Comparison of ENCODE assay signal across 1 cellular context in genomic region chr7:101902680-101903504, GRCh38.
A peak's percentile ranks its signal among the peaks of the same experiment; 100 is the strongest.
TF ChIP-seq lines count a peak whose summit lies in the region.

No MANE protein-coding gene starts in this region.

TF ChIP-seq in K562, 482 proteins besides CTCF, POLR2A, EP300 and RAD21 (continued from another document and continues in another):
- peak; percentile 86 for TF ChIP-seq SMARCC2 (IDR thresholded peaks at IDR 0.05; ENCODE audit: low read depth)
- TF ChIP-seq ZNF76 (CRISPR knock-in tag; IDR thresholded peaks at IDR 0.05; ENCODE audit: borderline replicate concordance) = no peak
- TF ChIP-seq MAZ (CRISPR knock-in tag; conservative IDR thresholded peaks at IDR 0.05 in 1 of 2, IDR thresholded peaks at IDR 0.05 in 1 of 2) = peak in 1 of 2 experiments; percentile 73
- TF ChIP-seq ZBTB33 (CRISPR knock-in tag; IDR thresholded peaks at IDR 0.05) = 0 out of 2 replicates have a peak, but pooled peaks have one; percentile 26
- no peak for TF ChIP-seq CHD1 (IDR thresholded peaks at IDR 0.05; ENCODE audit: low read length)
- TF ChIP-seq NRF1 (conservative IDR thresholded peaks at IDR 0.05 in 1 of 2, IDR thresholded peaks at IDR 0.05 in 1 of 2) = 0 out of 4 replicates have a peak, but pooled peaks of 1 of the 2 experiments have one; percentile 9
- TF ChIP-seq ZNF408 (CRISPR knock-in tag; IDR thresholded peaks at IDR 0.05; ENCODE audit: low read depth) = no peak
- TF ChIP-seq THAP12 (CRISPR knock-in tag; IDR thresholded peaks at IDR 0.05) = 0 out of 2 replicates have a peak, but pooled peaks have one; percentile 33
- TF ChIP-seq MTA2 (IDR thresholded peaks at IDR 0.05; ENCODE audit: low read depth) = peak; percentile 69
- no peak for TF ChIP-seq MEIS2 (IDR thresholded peaks at IDR 0.05; ENCODE audit: partially characterized antibody)
- no peak for TF ChIP-seq BCL6 (CRISPR knock-in tag; IDR thresholded peaks at IDR 0.05)
- TF ChIP-seq NFE2 (IDR thresholded peaks at IDR 0.05; ENCODE audit: low read depth) = no peak
- TF ChIP-seq FOXJ3 (CRISPR knock-in tag; IDR thresholded peaks at IDR 0.05) = no peak
- TF ChIP-seq MNT (conservative IDR thresholded peaks at IDR 0.05) = no peak
- no peak for TF ChIP-seq MIER1 (IDR thresholded peaks at IDR 0.05; ENCODE audit: low read depth)
- no peak for TF ChIP-seq POLR2AphosphoS2 (IDR thresholded peaks at IDR 0.05; ENCODE audit: low read length)
- TF ChIP-seq CXXC5 (CRISPR knock-in tag; IDR thresholded peaks at IDR 0.05) = peak; percentile 63
- peak in 1 of 2 experiments; percentile 80; a peak in 2 of 4 replicates for TF ChIP-seq RCOR1 (IDR thresholded peaks at IDR 0.05; ENCODE audit: borderline replicate concordance in 1 of 2, low read depth in 2 of 2, low read length in 2 of 2)
- TF ChIP-seq PRPF4 (IDR thresholded peaks at IDR 0.05; ENCODE audit: insufficient read depth, low read depth, low read length, poor library complexity, severe bottlenecking) = no peak
- peak; percentile 93 for TF ChIP-seq LEF1 (IDR thresholded peaks at IDR 0.05)
- no peak for TF ChIP-seq MBD1 (CRISPR knock-in tag; IDR thresholded peaks at IDR 0.05)
- TF ChIP-seq TBP (optimal IDR thresholded peaks at IDR 0.05; ENCODE audit: low read depth, low read length) = peak; percentile 71
- no peak; the same call in 1 of the 2 replicates for TF ChIP-seq MYC (IDR thresholded peaks at IDR 0.05; ENCODE audit: low read depth, low read length)
- no peak for TF ChIP-seq MYC (CRISPR knock-in tag; IDR thresholded peaks at IDR 0.05; ENCODE audit: borderline replicate concordance, low read depth)
- no peak for TF ChIP-seq ESRRB (CRISPR knock-in tag; IDR thresholded peaks at IDR 0.05; ENCODE audit: borderline replicate concordance)
- TF ChIP-seq HBP1 (CRISPR knock-in tag; IDR thresholded peaks at IDR 0.05) = 0 out of 2 replicates have a peak, but pooled peaks have one; percentile 20
- no peak for TF ChIP-seq ATF1 (CRISPR knock-in tag; IDR thresholded peaks at IDR 0.05)
- TF ChIP-seq ATF1 (tag; IDR thresholded peaks at IDR 0.05) = peak; percentile 60
- no peak for TF ChIP-seq JUNB (CRISPR knock-in tag; conservative IDR thresholded peaks at IDR 0.05)
- TF ChIP-seq YBX1 (IDR thresholded peaks at IDR 0.05) = no peak
- TF ChIP-seq ARNT (IDR thresholded peaks at IDR 0.05) = peak in 1 of 2 experiments; percentile 68; a peak in 1 of 4 replicates
- TF ChIP-seq CBX2 (IDR thresholded peaks at IDR 0.05; ENCODE audit: insufficient read depth, low read length, poor library complexity, severe bottlenecking) = no peak
- no peak for TF ChIP-seq PCBP2 (IDR thresholded peaks at IDR 0.05; ENCODE audit: low read depth, low read length, poor library complexity, severe bottlenecking)
- TF ChIP-seq CBFB (CRISPR knock-in tag; IDR thresholded peaks at IDR 0.05) = no peak
- peak; percentile 97 for TF ChIP-seq FOSL1 (tag; conservative IDR thresholded peaks at IDR 0.05)
- TF ChIP-seq NR4A1 (CRISPR knock-in tag; IDR thresholded peaks at IDR 0.05) = no peak
- TF ChIP-seq NR4A1 (tag; IDR thresholded peaks at IDR 0.05) = peak; percentile 52
- TF ChIP-seq GTF2A2 (tag; IDR thresholded peaks at IDR 0.05) = no peak
- no peak for TF ChIP-seq ZFP1 (CRISPR knock-in tag; IDR thresholded peaks at IDR 0.05)
- TF ChIP-seq ADNP (tag; IDR thresholded peaks at IDR 0.05) = peak; percentile 99
- TF ChIP-seq HLTF (IDR thresholded peaks at IDR 0.05) = no peak
- TF ChIP-seq ZNF146 (CRISPR knock-in tag; IDR thresholded peaks at IDR 0.05; ENCODE audit: unreplicated experiment) = no peak
- no peak for TF ChIP-seq BRCA1 (IDR thresholded peaks at IDR 0.05)
- TF ChIP-seq BRCA1 (CRISPR knock-in tag; IDR thresholded peaks at IDR 0.05) = no peak
- no peak for TF ChIP-seq ZNF583 (CRISPR knock-in tag; IDR thresholded peaks at IDR 0.05)
- TF ChIP-seq RBM22 (IDR thresholded peaks at IDR 0.05; ENCODE audit: low read depth, low read length, poor library complexity, severe bottlenecking) = no peak
- TF ChIP-seq NFE2L1 (tag; IDR thresholded peaks at IDR 0.05; ENCODE audit: borderline replicate concordance, low read depth) = no peak
- no peak for TF ChIP-seq ZNF324 (CRISPR knock-in tag; IDR thresholded peaks at IDR 0.05)
- no peak for TF ChIP-seq ZNF384 (IDR thresholded peaks at IDR 0.05; ENCODE audit: low read depth, low read length)
- TF ChIP-seq GATA2 (CRISPR knock-in tag; IDR thresholded peaks at IDR 0.05) = peak; percentile 79
- no peak for TF ChIP-seq ZBTB11 (CRISPR knock-in tag; IDR thresholded peaks at IDR 0.05)
- TF ChIP-seq ZBTB12 (CRISPR knock-in tag; IDR thresholded peaks at IDR 0.05) = no peak
- no peak for TF ChIP-seq BRD4 (IDR thresholded peaks at IDR 0.05)
- TF ChIP-seq SAFB (IDR thresholded peaks at IDR 0.05; ENCODE audit: borderline replicate concordance, low read depth, low read length) = no peak
- TF ChIP-seq ZNF766 (CRISPR knock-in tag; conservative IDR thresholded peaks at IDR 0.05) = peak; percentile 77
- no peak for TF ChIP-seq DNMT1 (IDR thresholded peaks at IDR 0.05)
- TF ChIP-seq ZNF785 (CRISPR knock-in tag; IDR thresholded peaks at IDR 0.05) = no peak
- TF ChIP-seq CEBPG (CRISPR knock-in tag; IDR thresholded peaks at IDR 0.05) = no peak
- TF ChIP-seq CEBPG (tag; conservative IDR thresholded peaks at IDR 0.05 in 1 of 2, IDR thresholded peaks at IDR 0.05 in 1 of 2) = no peak
- peak; percentile 67; the same call in 1 of the 2 replicates for TF ChIP-seq CBX1 (IDR thresholded peaks at IDR 0.05; ENCODE audit: low read depth)
- no peak; the same call in 1 of the 2 replicates for TF ChIP-seq ZNF431 (CRISPR knock-in tag; IDR thresholded peaks at IDR 0.05)
- TF ChIP-seq FOS (IDR thresholded peaks at IDR 0.05; ENCODE audit: extremely low read depth, insufficient read length) = peak; percentile 53
- TF ChIP-seq MED1 (CRISPR knock-in tag; IDR thresholded peaks at IDR 0.05; ENCODE audit: borderline replicate concordance) = no peak
- TF ChIP-seq POLR2AphosphoS5 (IDR thresholded peaks at IDR 0.05; ENCODE audit: control insufficient read depth, insufficient read depth, low read depth, low read length) = peak; percentile 85
- TF ChIP-seq NBN (IDR thresholded peaks at IDR 0.05; ENCODE audit: low read depth) = 0 out of 2 replicates have a peak, but pooled peaks have one; percentile 46
- peak; percentile 67 for TF ChIP-seq SMAD1 (IDR thresholded peaks at IDR 0.05; ENCODE audit: low read depth, low read length, partially characterized antibody)
- peak; percentile 69; the same call in 1 of the 2 replicates for TF ChIP-seq STAT5A (IDR thresholded peaks at IDR 0.05; ENCODE audit: borderline replicate concordance, low read length)
